17 cellular contexts compared by ENCODE assay signal in genomic region chr2:728165-728564, GRCh38. TPM values are rescaled to one million over a fixed set of nuclear protein-coding genes. Genes with fewer than 3 reads are reported as not detected.
DNase-seq lines count a peak whose midpoint lies in the region; ATAC-seq, FAIRE-seq and TF ChIP-seq lines count a peak whose summit lies in the region.
"Had no signal": no experiment of that assay in that cellular context is flagged by ENCODE, and none has a peak within 500 bp of the region (broad histone marks: within the 10 kb centered on the region; RNA-seq: fewer than 3 reads in every experiment).

No MANE protein-coding gene starts in this region.

- intact Hi-C loops in naive thymus-derived CD4-positive, alpha-beta T cell (cut with micrococcal nuclease): no loop called here
- intact Hi-C loops in adrenal gland (cut with DNase I): no loop called here
- intact Hi-C loops in Right ventricle myocardium superior (cut with DNase I): no loop called here
- intact Hi-C loops in mucosa of descending colon (cut with DNase I, micrococcal nuclease): no loop called here

- no peak overlapping the region for H2BK5ac ChIP-seq in H9 (ENCODE audit: insufficient read length, low read length)

- H4K20me1 ChIP-seq in H9 (ENCODE audit: control insufficient read depth, insufficient read depth, insufficient read length): no peaks in the 10 kb centered on the region

- H3K36me3 ChIP-seq in naive thymus-derived CD4-positive, alpha-beta T cell (ENCODE audit: control insufficient read depth in 2 of 3, insufficient read depth in 3 of 3, low read length in 3 of 3): no peaks in the 10 kb centered on the region
- H3K36me3 ChIP-seq in adrenal gland (replicated peaks in 1 of 2) (no peaks in the 10 kb centered on the region), mucosa of descending colon (ENCODE audit: low read depth) (no peaks in the 10 kb centered on the region)

- H4K8ac ChIP-seq in H9 (replicated peaks; ENCODE audit: insufficient read length, low read depth, low read length): no peak overlapping the region

- H3K27me3 ChIP-seq in H9 (ENCODE audit: insufficient read depth, low read length) (no peaks in the 10 kb centered on the region), adrenal gland (no peaks in the 10 kb centered on the region)
- H3K27me3 ChIP-seq in naive thymus-derived CD4-positive, alpha-beta T cell (ENCODE audit: control insufficient read depth in 2 of 2, insufficient read depth in 2 of 2, low read length in 2 of 2): no peaks in the 10 kb centered on the region

- H3K79me1 ChIP-seq in H9 (ENCODE audit: insufficient read depth, low read depth, low read length, poor library complexity, severe bottlenecking): no peaks in the 10 kb centered on the region

- H2AK5ac ChIP-seq in H9 (ENCODE audit: insufficient read length, low read length): peak overlapping the region; percentile 5

- no peak overlapping the region for H2BK120ac ChIP-seq in H9 (ENCODE audit: low read depth, low read length, poor library complexity, severe bottlenecking)

- H2AFZ ChIP-seq in H9 (ENCODE audit: low read length): no peak overlapping the region

- H3T11ph ChIP-seq in H9 (ENCODE audit: low read length): no peak overlapping the region

- WGBS in H9 (ENCODE audit: extremely low coverage, insufficient read length, low lambda C conversion rate): no CpG with 5 or more reads among the region's 1 CpG
- WGBS in adrenal gland, 4 donors: 84 to 100% (median 91%) methylated on average over 1 of the region's 1 CpG

- TF ChIP-seq CTCF in H9 (conservative IDR thresholded peaks at IDR 0.05) (no peak), WTC11 (IDR thresholded peaks at IDR 0.05) (no peak), adrenal gland (IDR thresholded peaks at IDR 0.05) (no peak), mucosa of descending colon (IDR thresholded peaks at IDR 0.05) (no peak)

- H3K9me3 Mint-ChIP-seq in H9 (no peaks in the 10 kb centered on the region; a peak in 1 of 5 replicates), WTC11 (no peaks in the 10 kb centered on the region)
- H3K9me3 Mint-ChIP-seq in naive thymus-derived CD4-positive, alpha-beta T cell: no peaks in the 10 kb centered on the region
- H3K9me3 Mint-ChIP-seq: CD4-positive, alpha-beta T cell had no signal

- H3K4me1 ChIP-seq in H9 (ENCODE audit: insufficient read depth, low read length) (peaks cover 12% of the 10 kb centered on the region; the same call in 1 of the 2 replicates), adrenal gland (replicated peaks in 1 of 2) (no peaks in the 10 kb centered on the region), mucosa of descending colon (ENCODE audit: low read depth) (no peaks in the 10 kb centered on the region)
- no peaks in the 10 kb centered on the region for H3K4me1 ChIP-seq in naive thymus-derived CD4-positive, alpha-beta T cell (ENCODE audit: control insufficient read depth in 2 of 2, insufficient read depth in 2 of 2, low read length in 2 of 2)

- no peaks in the 10 kb centered on the region for H3K23me2 ChIP-seq in H9 (ENCODE audit: insufficient read length, low read depth, low read length, poor library complexity, severe bottlenecking)

- peak overlapping the region; percentile 77 for H3K27ac ChIP-seq in H9 (ENCODE audit: insufficient read length, low read depth, low read length)
- no peak overlapping the region for H3K27ac ChIP-seq in naive thymus-derived CD4-positive, alpha-beta T cell (ENCODE audit: low read depth, low read length)
- H3K27ac ChIP-seq in adrenal gland: no peak overlapping the region

- no peak overlapping the region for H3K23ac ChIP-seq in H9 (ENCODE audit: insufficient read length, low read depth, low read length)

- no peak for TF ChIP-seq POLR2A in GM12891 (IDR thresholded peaks at IDR 0.05; ENCODE audit: low read depth, low read length)
- TF ChIP-seq POLR2A in adrenal gland (IDR thresholded peaks at IDR 0.05): no peak

- FAIRE-seq in GM12891 (lab: Jason Lieb, UNC): peak; percentile 82
- FAIRE-seq: A204.1, G401.6 had no signal

- no peak overlapping the region for H3K4ac ChIP-seq in H9 (ENCODE audit: low read depth, low read length)

- DNase-seq in GM12891 (ENCODE audit: insufficient read length, low spot score) (no peak), H9 (no peak), WTC11 (ENCODE audit: low spot score) (no peak), adrenal gland (no peak), NCI-H446 (lab: John Stamatoyannopoulos, UW) (no peak), Right ventricle myocardium superior (no peak), mucosa of descending colon (no peak)
- DNase-seq in naive thymus-derived CD4-positive, alpha-beta T cell: no peak
- DNase-seq: C1 segment of cervical spinal cord; Calu3; CD4-positive, alpha-beta T cell; DMS79; GOT3; HCEC 1CT had no signal

- H3K4me3 ChIP-seq in naive thymus-derived CD4-positive, alpha-beta T cell (ENCODE audit: low read length): no peak overlapping the region
- H3K4me3 ChIP-seq in adrenal gland (no peak overlapping the region), mucosa of descending colon (no peak overlapping the region)

- no peak for ATAC-seq in WTC11
- ATAC-seq in naive thymus-derived CD4-positive, alpha-beta T cell: peak; percentile 24
- ATAC-seq in Right ventricle myocardium superior (ENCODE audit: poor library complexity): no peak
- ATAC-seq in mucosa of descending colon: no peak

- H3K9me3 ChIP-seq in H9 (ENCODE audit: control insufficient read depth, low read depth, low read length): no peaks in the 10 kb centered on the region
- H3K9me3 ChIP-seq in naive thymus-derived CD4-positive, alpha-beta T cell (ENCODE audit: control insufficient read depth in 2 of 3, low read length in 3 of 3): no peaks in the 10 kb centered on the region
- no peaks in the 10 kb centered on the region for H3K9me3 ChIP-seq in adrenal gland (replicated peaks in 1 of 3)
- H3K9me3 ChIP-seq in mucosa of descending colon: no peaks in the 10 kb centered on the region

- no peak overlapping the region for H2BK20ac ChIP-seq in H9 (ENCODE audit: low read depth, low read length, poor library complexity, severe bottlenecking)

- H2BK15ac ChIP-seq in H9 (ENCODE audit: low read depth, low read length): no peak overlapping the region

- H3K27me3 Mint-ChIP-seq in H9 (ENCODE audit: low read depth) (no peaks in the 10 kb centered on the region), WTC11 (ENCODE audit: low read depth) (peaks cover 3% of the 10 kb centered on the region; the same call in 1 of the 2 replicates)
- H3K27me3 Mint-ChIP-seq in naive thymus-derived CD4-positive, alpha-beta T cell: peaks cover 14 to 26% (median 18%) of the 10 kb centered on the region in 5 donors

- H3K4me2 ChIP-seq in H9 (ENCODE audit: insufficient read depth, insufficient read length, low read length): no peak overlapping the region

- POLR2A ChIA-PET in WTC11 (lab: Charles Lee): no interaction called here
- POLR2A ChIA-PET in naive thymus-derived CD4-positive, alpha-beta T cell (lab: Charles Lee): no interaction called here

- H4K5ac ChIP-seq in H9 (ENCODE audit: insufficient read length, low read depth, low read length): no peak overlapping the region

- H3K4me1 Mint-ChIP-seq in H9 (peaks cover 63 to 72% of the 10 kb centered on the region in 2 experiments), WTC11 (peaks cover 74% of the 10 kb centered on the region)
- no peaks in the 10 kb centered on the region for H3K4me1 Mint-ChIP-seq in naive thymus-derived CD4-positive, alpha-beta T cell

- no peak overlapping the region for H2BK12ac ChIP-seq in H9 (ENCODE audit: insufficient read length, low read depth, low read length)

- no peak overlapping the region for H3K9ac ChIP-seq in H9 (ENCODE audit: extremely low read depth, insufficient read length, low read length)

- no peak overlapping the region for H4K91ac ChIP-seq in H9 (ENCODE audit: insufficient read length, low read depth, low read length)

- no peak overlapping the region for H3K18ac ChIP-seq in H9 (ENCODE audit: insufficient read length, low read depth, low read length)

- H3K27ac Mint-ChIP-seq in H9 (peak overlapping the region in 2 of 3 experiments; percentile 7 to 41; a peak in 1 of 7 replicates), WTC11 (peak overlapping the region; percentile 99)
- H3K27ac Mint-ChIP-seq in naive thymus-derived CD4-positive, alpha-beta T cell: no peak overlapping the region
- H3K27ac Mint-ChIP-seq: B cell; CD4-positive, alpha-beta T cell had no signal

- H3K56ac ChIP-seq in H9 (ENCODE audit: insufficient read length, low read depth, low read length): no peak overlapping the region

- H3K79me2 ChIP-seq in H9 (ENCODE audit: insufficient read depth, low read length): no peaks in the 10 kb centered on the region

- CTCF ChIA-PET in WTC11 (lab: Charles Lee): interaction anchor here (1.0 kb wide), 1 partner anchor 12 kb away, joined by 4 read pairs; no protein-coding TSS in a partner anchor
- CTCF ChIA-PET in naive thymus-derived CD4-positive, alpha-beta T cell (lab: Charles Lee): no interaction called here

- H3K14ac ChIP-seq in H9 (ENCODE audit: insufficient read depth, low read length): no peak overlapping the region

- peak overlapping the region in 1 of 2 experiments; percentile 39; a peak in 1 of 5 replicates for H3K4me3 Mint-ChIP-seq in H9
- H3K4me3 Mint-ChIP-seq in WTC11: peak overlapping the region; percentile 21; the same call in 1 of the 2 replicates
- H3K4me3 Mint-ChIP-seq in naive thymus-derived CD4-positive, alpha-beta T cell: no peak overlapping the region
- H3K4me3 Mint-ChIP-seq: B cell; CD4-positive, alpha-beta T cell had no signal

- H3K36me3 Mint-ChIP-seq in H9 (ENCODE audit: insufficient read depth in 1 of 3, low read depth in 3 of 3) (no peaks in the 10 kb centered on the region; a peak in 2 of 7 replicates), WTC11 (no peaks in the 10 kb centered on the region)
- H3K36me3 Mint-ChIP-seq in naive thymus-derived CD4-positive, alpha-beta T cell: no peaks in the 10 kb centered on the region

TF ChIP-seq in GM12891, 5 proteins besides CTCF, POLR2A, EP300 and RAD21 (continues in another document):
- TF ChIP-seq SPI1 (IDR thresholded peaks at IDR 0.05; ENCODE audit: low read depth, low read length) (no peak), POU2F2 (IDR thresholded peaks at IDR 0.05; ENCODE audit: low read depth, low read length) (no peak), TAF1 (IDR thresholded peaks at IDR 0.05; ENCODE audit: low read depth, low read length) (no peak), PAX5 (IDR thresholded peaks at IDR 0.05; ENCODE audit: insufficient read depth, low read length, severe bottlenecking) (no peak)

TF ChIP-seq in WTC11, 78 proteins besides CTCF, POLR2A, EP300 and RAD21 (continues in another document):
- TF ChIP-seq JUN (CRISPR knock-in tag; IDR thresholded peaks at IDR 0.05) (no peak), GRHL2 (CRISPR knock-in tag; IDR thresholded peaks at IDR 0.05; ENCODE audit: insufficient replicate concordance, severe bottlenecking) (no peak), JAZF1 (CRISPR knock-in tag; IDR thresholded peaks at IDR 0.05) (no peak), ATF1 (CRISPR knock-in tag; IDR thresholded peaks at IDR 0.05) (no peak)

RNA-seq across cellular contexts. Expression of gene TMEM18, which starts 51.0 kb away (rescaled TPM):
- polyA plus RNA-seq in GM12891 (2012; ENCODE audit: low read depth, missing spikeins): 14.3 TPM
- total RNA-seq in H9 (2021) (28.3 and 30.7 TPM in 2 replicates), WTC11 (2021) (23.9 to 27.4 TPM (median 24.0 TPM) in 3 replicates), adrenal gland (10 to 100 TPM; 17.2 to 39.2 (median 30.6) TPM), Right ventricle myocardium superior (10.3 TPM), mucosa of descending colon (10 to 100 TPM; 13.9 to 22.3 (median 19.0) TPM)
- 10 to 100 TPM; 23.3 to 39.8 (median 33.2) TPM for total RNA-seq in naive thymus-derived CD4-positive, alpha-beta T cell
- 10 to 100 TPM; 24.1 to 28.0 TPM for polyA plus RNA-seq in naive thymus-derived CD4-positive, alpha-beta T cell
- polyA plus RNA-seq in adrenal gland: 10 to 100 TPM; 19.0 to 52.8 (median 39.1) TPM

Comparison
In these comparisons a context has a peak if more than half of its experiments do, and no peak if none do; other contexts are left out.
1. H3K27ac Mint-ChIP-seq: peak in H9 (2 of 3) and WTC11 (single experiment); none in naive thymus-derived CD4-positive, alpha-beta T cell (0 of 9).